Comparison of ENCODE assay signal across 10 cellular contexts in the genomic region with DNA sequence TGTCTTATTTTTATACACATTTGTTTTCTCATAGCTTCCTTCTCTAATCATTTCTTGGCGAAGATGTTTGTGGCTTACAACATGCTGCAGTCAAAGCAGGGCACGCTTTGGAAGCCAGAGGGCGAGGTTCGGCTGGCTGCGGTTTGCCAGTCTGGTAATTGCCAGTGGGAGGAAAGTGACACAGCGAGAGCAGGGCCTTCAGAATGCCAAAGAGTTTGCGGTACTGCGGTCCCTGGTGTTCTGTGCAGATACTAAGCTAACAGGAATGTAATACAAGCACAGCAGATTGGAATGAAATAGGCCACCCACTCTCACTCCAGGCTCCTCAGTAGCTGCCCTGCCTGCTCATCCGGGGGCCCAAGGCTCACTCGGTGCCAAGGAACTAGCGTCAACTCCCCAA. TPM values are rescaled to one million over a fixed set of nuclear protein-coding genes. Genes with fewer than 3 reads are reported as not detected.
A peak's percentile ranks its signal among the peaks of the same experiment; 100 is the strongest.
DNase-seq lines count a peak whose midpoint lies in the region; ATAC-seq, FAIRE-seq and TF ChIP-seq lines count a peak whose summit lies in the region.
"Had no signal": no experiment of that assay in that cellular context is flagged by ENCODE, and none has a peak within 500 bp of the region (broad histone marks: within the 10 kb centered on the region; RNA-seq: fewer than 3 reads in every experiment).

No MANE protein-coding gene starts in this region.

- H3K27me3 ChIP-seq in left ventricle myocardium inferior (ENCODE audit: low read depth): peaks cover 14% of the 10 kb centered on the region
- H3K27me3 ChIP-seq in bronchial epithelial cell (ENCODE audit: control insufficient read depth, insufficient read depth, low read length): no peaks in the 10 kb centered on the region
- no peaks in the 10 kb centered on the region for H3K27me3 ChIP-seq in right lobe of liver

- DNase-seq in Right ventricle myocardium superior (peak; percentile 64), left ventricle myocardium inferior (no peak), bronchial epithelial cell (ENCODE audit: low read depth) (peak; percentile 81), right lobe of liver (peak; percentile 79 to 89 (median 87))
- no peak for DNase-seq in stimulated activated CD4-positive, alpha-beta T cell treated with anti-CD3 and anti-CD28 coated beads, Interleukin-4, amount 100 ng/mL, for 4 hours
- DNase-seq: activated B cell treated with CpG ODN at 0.5 μM for 24 hours; CD8-positive, alpha-beta memory T cell had no signal

- TF ChIP-seq POLR2A in right lobe of liver (IDR thresholded peaks at IDR 0.05): no peak

- FAIRE-seq in bronchial epithelial cell (lab: Jason Lieb, UNC): peak; percentile 99

- no peaks in the 10 kb centered on the region for H3K36me3 ChIP-seq in left ventricle myocardium inferior
- no peaks in the 10 kb centered on the region for H3K36me3 ChIP-seq in bronchial epithelial cell (ENCODE audit: control insufficient read depth, insufficient read depth, low read length)
- H3K36me3 ChIP-seq in right lobe of liver: no peaks in the 10 kb centered on the region

- H3K4me3 ChIP-seq in left ventricle myocardium inferior: no peak overlapping the region
- no peak overlapping the region for H3K4me3 ChIP-seq in bronchial epithelial cell (ENCODE audit: low read depth, low read length)
- H3K4me3 ChIP-seq in right lobe of liver: no peak overlapping the region

- no peak overlapping the region for H3K27ac ChIP-seq in left ventricle myocardium inferior (replicated peaks)
- peak overlapping the region; percentile 20 to 58 (median 50) for H3K27ac ChIP-seq in right lobe of liver

- no peaks in the 10 kb centered on the region for H3K9me3 ChIP-seq in left ventricle myocardium inferior (replicated peaks)
- no peaks in the 10 kb centered on the region for H3K9me3 ChIP-seq in right lobe of liver

- WGBS in right lobe of liver (ENCODE audit: insufficient coverage, low coverage, low lambda C conversion rate, missing lambda C conversion rate): 9% methylated on average over 8 of the region's 11 CpGs

- H3K4me1 ChIP-seq in left ventricle myocardium inferior (no peaks in the 10 kb centered on the region), right lobe of liver (peaks cover 0 to 28% (median 9%) of the 10 kb centered on the region in 4 donors)

- intact Hi-C loops in Right ventricle myocardium superior (cut with DNase I): no loop called here
- intact Hi-C loops in left ventricle myocardium inferior (cut with micrococcal nuclease): no loop called here
- intact Hi-C loops in right lobe of liver (cut with DNase I): no loop called here

- no peak for TF ChIP-seq CTCF in left ventricle myocardium inferior (IDR thresholded peaks at IDR 0.05; ENCODE audit: borderline replicate concordance)
- TF ChIP-seq CTCF in bronchial epithelial cell (IDR thresholded peaks at IDR 0.05; ENCODE audit: insufficient read depth, low read length, severe bottlenecking): peak; percentile 34
- peak; percentile 62 to 76 (median 72) for TF ChIP-seq CTCF in right lobe of liver (IDR thresholded peaks at IDR 0.05)

- ATAC-seq in Right ventricle myocardium superior (ENCODE audit: poor library complexity): peak; percentile 51
- ATAC-seq in right lobe of liver: peak; percentile 94 to 95 (median 94)
- ATAC-seq in HG03280 (IDR thresholded peaks at IDR 0.05; ENCODE audit: unreplicated experiment): no peak
- ATAC-seq in HG03521 (IDR thresholded peaks at IDR 0.05; ENCODE audit: unreplicated experiment): no peak
- ATAC-seq in HG02610 (IDR thresholded peaks at IDR 0.05; ENCODE audit: unreplicated experiment): no peak

RNA-seq across cellular contexts. Expression of a gene that starts 58.7 kb away (rescaled TPM):
- total RNA-seq in Right ventricle myocardium superior: not detected
- not detected for total RNA-seq in left ventricle myocardium inferior
- 11.8 and 42.6 TPM in 2 replicates for total RNA-seq in bronchial epithelial cell
- 1 to 10 TPM in 1 of 6 experiments, under 1 TPM in 3, not detected in 2; 0.15 to 3.0 (median 0.30) TPM for total RNA-seq in right lobe of liver
- total RNA-seq: activated B cell treated with CpG ODN at 0.5 μM for 24 hours; CD8-positive, alpha-beta memory T cell had no signal

Comparison
In these comparisons a context has a peak if more than half of its experiments do, and no peak if none do; other contexts are left out.
1. DNase-seq: peak in Right ventricle myocardium superior (single experiment), bronchial epithelial cell (single experiment) and right lobe of liver (3 of 3); none in left ventricle myocardium inferior (single experiment) and stimulated activated CD4-positive, alpha-beta T cell treated with anti-CD3 and anti-CD28 coated beads, Interleukin-4, amount 100 ng/mL, for 4 hours (0 of 2).
2. ATAC-seq: peak in Right ventricle myocardium superior (single experiment) and right lobe of liver (4 of 4); none in HG03280 (single experiment), HG03521 (single experiment) and HG02610 (single experiment).